18 cellular contexts compared by ENCODE assay signal in the genomic region with DNA sequence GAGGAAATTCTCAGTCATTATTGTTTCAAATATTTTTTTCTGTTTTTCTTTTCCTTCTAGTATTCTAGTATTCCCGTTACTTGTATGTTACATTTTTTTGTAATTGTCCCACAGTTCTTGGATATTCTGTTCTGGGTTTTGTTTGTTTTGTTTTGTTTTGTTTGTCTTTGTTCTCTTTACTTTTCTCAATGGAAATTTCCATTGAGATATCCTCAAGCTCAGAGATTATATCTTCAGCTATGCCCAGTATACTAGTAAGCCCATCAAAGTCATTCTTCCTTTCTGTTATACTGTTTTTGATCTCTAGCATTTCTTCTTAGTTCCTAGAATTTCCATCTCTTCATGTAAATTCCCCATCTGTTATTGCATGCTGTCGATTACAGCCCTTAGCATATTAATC. TPM values are rescaled to one million over a fixed set of nuclear protein-coding genes. Genes with fewer than 3 reads are reported as not detected.
DNase-seq lines count a peak whose midpoint lies in the region; ATAC-seq and TF ChIP-seq lines count a peak whose summit lies in the region.
"Had no signal": no experiment of that assay in that cellular context is flagged by ENCODE, and none has a peak within 500 bp of the region (broad histone marks: within the 10 kb centered on the region; RNA-seq: fewer than 3 reads in every experiment).

No MANE protein-coding gene starts in this region.

- H3K27ac ChIP-seq in 22Rv1: peak overlapping the region; percentile 30
- H3K27ac ChIP-seq in angular gyrus (ENCODE audit: low read depth, low read length): peak overlapping the region; percentile 56
- no peak overlapping the region for H3K27ac ChIP-seq in mesenchymal stem cell (ENCODE audit: low read length, poor library complexity, severe bottlenecking)
- peak overlapping the region; percentile 37 for H3K27ac ChIP-seq in substantia nigra (ENCODE audit: low read depth, low read length, poor library complexity, severe bottlenecking)
- H3K27ac ChIP-seq in OCI-LY7 (ENCODE audit: low read depth, low read length, poor library complexity, severe bottlenecking): no peak overlapping the region

- H4K8ac ChIP-seq in mesenchymal stem cell (ENCODE audit: low read length): no peak overlapping the region

- TF ChIP-seq CTCF in 22Rv1 (IDR thresholded peaks at IDR 0.05) (no peak), OCI-LY7 (conservative IDR thresholded peaks at IDR 0.05; ENCODE audit: low read length) (no peak)

- no peak overlapping the region for H3K14ac ChIP-seq in mesenchymal stem cell (ENCODE audit: low read length in 2 of 2)

- no peaks in the 10 kb centered on the region for H3K27me3 ChIP-seq in mesenchymal stem cell (ENCODE audit: control insufficient read depth in 1 of 2, insufficient read depth in 1 of 2, low read length in 2 of 2)

- no peaks in the 10 kb centered on the region for H3K4me1 ChIP-seq in mesenchymal stem cell (ENCODE audit: control insufficient read depth, insufficient read depth, low read depth, low read length)
- no peaks in the 10 kb centered on the region for H3K4me1 ChIP-seq in OCI-LY7 (ENCODE audit: insufficient read depth, low read length, poor library complexity, severe bottlenecking)
- H3K4me1 ChIP-seq: HAP-1 had no signal

- no peaks in the 10 kb centered on the region for H3K9me2 ChIP-seq in OCI-LY7 (ENCODE audit: insufficient read depth, low read length)

- CTCF ChIA-PET in OCI-LY7 (lab: Charles Lee; ENCODE audit: unreplicated experiment): no interaction called here

- no peak overlapping the region for H2AK5ac ChIP-seq in mesenchymal stem cell (ENCODE audit: low read length, severe bottlenecking)

- H2BK120ac ChIP-seq in mesenchymal stem cell (ENCODE audit: low read depth, low read length): no peak overlapping the region

- H3K4ac ChIP-seq in mesenchymal stem cell (ENCODE audit: low read depth in 1 of 2, low read length in 2 of 2): no peak overlapping the region

- H3K36me3 ChIP-seq in mesenchymal stem cell (ENCODE audit: control insufficient read depth in 1 of 2, insufficient read depth in 2 of 2, low read depth in 1 of 2, low read length in 2 of 2): no peaks in the 10 kb centered on the region
- no peaks in the 10 kb centered on the region for H3K36me3 ChIP-seq in OCI-LY7 (ENCODE audit: insufficient read depth, low read length)
- H3K36me3 ChIP-seq: HAP-1 had no signal

- H4K20me1 ChIP-seq in OCI-LY7 (ENCODE audit: insufficient read depth, low read length): no peaks in the 10 kb centered on the region

- no peak for ATAC-seq in GM18909 (IDR thresholded peaks at IDR 0.05; ENCODE audit: poor library complexity, unreplicated experiment)
- no peak for ATAC-seq in GM21619 (IDR thresholded peaks at IDR 0.05; ENCODE audit: unreplicated experiment)
- ATAC-seq: GM12878, HepG2 had no signal

- peak; percentile 10 for DNase-seq in mesenchymal stem cell
- no peak for DNase-seq in substantia nigra (lab: John Stamatoyannopoulos, UW)
- no peak for DNase-seq in OCI-LY7 (ENCODE audit: low spot score)
- no peak for DNase-seq in GM19238 (ENCODE audit: insufficient read length, low spot score)
- DNase-seq: 8988T; AML-193; C1 segment of cervical spinal cord; Calu3; CD4-positive, alpha-beta T cell; DMS 273 treated with DMSO at 0.1 percent for 48 hours; GOT3 had no signal

- intact Hi-C loops in OCI-LY7 (cut with micrococcal nuclease; ENCODE audit: unreplicated experiment): no loop called here

- H3K9me3 ChIP-seq in mesenchymal stem cell (ENCODE audit: control insufficient read depth, low read length) (no peaks in the 10 kb centered on the region), OCI-LY7 (ENCODE audit: low read length) (no peaks in the 10 kb centered on the region)
- H3K9me3 ChIP-seq: HAP-1 had no signal

- H3K4me3 ChIP-seq in mesenchymal stem cell (ENCODE audit: insufficient read depth in 1 of 2, low read depth in 1 of 2, low read length in 2 of 2) (no peak overlapping the region), OCI-LY7 (ENCODE audit: low read depth, low read length, poor library complexity, severe bottlenecking) (no peak overlapping the region)
- H3K4me3 ChIP-seq: GM12878, HAP-1 had no signal

- H3K4me2 ChIP-seq in mesenchymal stem cell (ENCODE audit: low read length, poor library complexity, severe bottlenecking) (no peak overlapping the region), OCI-LY7 (ENCODE audit: low read length) (no peak overlapping the region)

- H2BK12ac ChIP-seq in mesenchymal stem cell (ENCODE audit: low read length in 2 of 2): no peak overlapping the region

- no peaks in the 10 kb centered on the region for H3K79me1 ChIP-seq in mesenchymal stem cell (replicated peaks; ENCODE audit: low read length, poor library complexity, severe bottlenecking)

- no peak overlapping the region for H3K9ac ChIP-seq in mesenchymal stem cell (ENCODE audit: low read length)

- no peak overlapping the region for H2BK15ac ChIP-seq in mesenchymal stem cell (ENCODE audit: low read depth, poor library complexity, severe bottlenecking)

- no peak overlapping the region for H2BK5ac ChIP-seq in mesenchymal stem cell (ENCODE audit: low read depth, low read length, poor library complexity, severe bottlenecking)

- H3K18ac ChIP-seq in mesenchymal stem cell (ENCODE audit: low read depth in 1 of 2, low read length in 2 of 2): no peak overlapping the region

- 86% methylated on average over 1 of the region's 2 CpGs for WGBS in mesenchymal stem cell

- no TSS peak for BruUV-seq in OCI-LY7 (replicated peaks; lab: Mats Ljungman, UMichigan)

- POLR2A ChIA-PET in OCI-LY7 (lab: Charles Lee): no interaction called here

- no peak overlapping the region for H3K23ac ChIP-seq in mesenchymal stem cell (ENCODE audit: low read length in 2 of 2)

- no peaks in the 10 kb centered on the region for H3K79me2 ChIP-seq in OCI-LY7 (ENCODE audit: insufficient read depth, low read depth, low read length)

- H4K91ac ChIP-seq in mesenchymal stem cell (ENCODE audit: low read length): no peak overlapping the region

- H2AFZ ChIP-seq in mesenchymal stem cell (ENCODE audit: low read depth, low read length): no peak overlapping the region
- H2AFZ ChIP-seq in OCI-LY7 (ENCODE audit: low read length): no peak overlapping the region

RNA-seq across cellular contexts. Expression of gene GPR37, which starts 27.8 kb away (rescaled TPM):
- polyA plus RNA-seq in mesenchymal stem cell (2013, experiment 1 of 2): 34.8 TPM
- 36.3 TPM for polyA plus RNA-seq in mesenchymal stem cell (2013, experiment 2 of 2)
- total RNA-seq in OCI-LY7 (2014; rRNA removed; shearing (Covaris generic)): not detected in 2 replicates
- total RNA-seq in OCI-LY7 (2022): not detected in 2 replicates
- total RNA-seq: CD4-positive, alpha-beta T cell; GM12878; HepG2 had no signal
- polyA plus RNA-seq: HepG2 had no signal

Comparison
In these comparisons a context has a peak if more than half of its experiments do, and no peak if none do; other contexts are left out.
1. H3K27ac ChIP-seq: peak in 22Rv1 (single experiment), angular gyrus (single experiment) and substantia nigra (single experiment); none in mesenchymal stem cell (single experiment) and OCI-LY7 (single experiment).